ENCODE assay signal across 15 cellular contexts in genomic region chr19:49423985-49424303, GRCh38. TPM values are rescaled to one million over a fixed set of nuclear protein-coding genes. Genes with fewer than 3 reads are reported as not detected.
A peak's percentile ranks its signal among the peaks of the same experiment; 100 is the strongest.
DNase-seq lines count a peak whose midpoint lies in the region; ATAC-seq and TF ChIP-seq lines count a peak whose summit lies in the region.
"Had no signal": no experiment of that assay in that cellular context is flagged by ENCODE, and none has a peak within 500 bp of the region (broad histone marks: within the 10 kb centered on the region; RNA-seq: fewer than 3 reads in every experiment).

No MANE protein-coding gene starts in this region.

- peaks cover 69 to 77% of the 10 kb centered on the region in 2 experiments for H3K4me1 Mint-ChIP-seq in H9
- H3K4me1 Mint-ChIP-seq in activated T-helper 1 cell treated with anti-CD3 and anti-CD28 coated beads, Interleukin-12 subunit alpha, Interleukin-12 subunit beta, Interleukin-2, Interleukin-4 antibody, amounts not matched to agents 30 ng/mL and 10 ng/mL and 1 ng/mL, durations not matched to agents 14 hours and 24 hours and 36 hours (ENCODE audit: low read depth) = peaks cover 56% of the 10 kb centered on the region

- no peak overlapping the region for H3T11ph ChIP-seq in H9 (ENCODE audit: low read length)

- ATAC-seq in GM21786 (IDR thresholded peaks at IDR 0.05; ENCODE audit: unreplicated experiment) (no peak), GM19467 (IDR thresholded peaks at IDR 0.05; ENCODE audit: unreplicated experiment) (no peak)

- no peak overlapping the region for H4K8ac ChIP-seq in H9 (replicated peaks; ENCODE audit: insufficient read length, low read depth, low read length)
- no peak overlapping the region for H4K8ac ChIP-seq in mesendoderm (ENCODE audit: low read depth, low read length)

- H3K36me3 ChIP-seq in BLaER1 treated with 17β-estradiol and CSF1 and Interleukin-3, amounts not matched to agents 10 nM and 100 nM = no peaks in the 10 kb centered on the region
- H3K36me3 ChIP-seq in mesendoderm (ENCODE audit: control insufficient read depth, insufficient read depth, low read length) = no peaks in the 10 kb centered on the region
- no peaks in the 10 kb centered on the region for H3K36me3 ChIP-seq in vagina
- H3K36me3 ChIP-seq: esophagus muscularis mucosa, ovary, SJCRH30 had no signal

- no CpG with 5 or more reads among the region's 3 CpGs for WGBS in H9 (ENCODE audit: extremely low coverage, insufficient read length, low lambda C conversion rate)
- no CpG with 5 or more reads among the region's 3 CpGs for WGBS in mesendoderm (ENCODE audit: extremely low coverage, insufficient coverage, low lambda C conversion rate)

- no peak overlapping the region for H4K5ac ChIP-seq in H9 (ENCODE audit: insufficient read length, low read depth, low read length)
- no peak overlapping the region for H4K5ac ChIP-seq in mesendoderm (ENCODE audit: low read length)

- H2AFZ ChIP-seq in H9 (ENCODE audit: low read length) = no peak overlapping the region

- H3K23ac ChIP-seq in H9 (ENCODE audit: insufficient read length, low read depth, low read length) (no peak overlapping the region), mesendoderm (ENCODE audit: low read length) (peak overlapping the region; percentile 66)

- H3K27me3 Mint-ChIP-seq in H9 (ENCODE audit: low read depth) = peaks cover 80% of the 10 kb centered on the region
- peaks cover 85% of the 10 kb centered on the region for H3K27me3 Mint-ChIP-seq in activated T-helper 1 cell treated with anti-CD3 and anti-CD28 coated beads, Interleukin-12 subunit alpha, Interleukin-12 subunit beta, Interleukin-2, Interleukin-4 antibody, amounts not matched to agents 30 ng/mL and 10 ng/mL and 1 ng/mL, durations not matched to agents 14 hours and 24 hours and 36 hours (ENCODE audit: insufficient read depth)

- H3K9me3 ChIP-seq in BLaER1 treated with 17β-estradiol and CSF1 and Interleukin-3, amounts not matched to agents 10 nM and 100 nM (replicated peaks in 1 of 11) = peaks cover 0 to 9% (median 4%) of the 10 kb centered on the region in 11 experiments; a peak in 11 of 22 replicates
- H3K9me3 ChIP-seq in H9 (ENCODE audit: control insufficient read depth, low read depth, low read length) = no peaks in the 10 kb centered on the region
- no peaks in the 10 kb centered on the region for H3K9me3 ChIP-seq in vagina
- H3K9me3 ChIP-seq: esophagus muscularis mucosa, ovary, SJCRH30 had no signal

- H3K4ac ChIP-seq in H9 (ENCODE audit: low read depth, low read length) (no peak overlapping the region), mesendoderm (ENCODE audit: low read depth, low read length) (no peak overlapping the region)

- H3K27me3 ChIP-seq in BLaER1 treated with 17β-estradiol and CSF1 and Interleukin-3, amounts not matched to agents 10 nM and 100 nM = peaks cover 95 to 100% (median 100%) of the 10 kb centered on the region in 11 experiments
- H3K27me3 ChIP-seq in H9 (ENCODE audit: insufficient read depth, low read length) (peaks cover 32% of the 10 kb centered on the region; the same call in 1 of the 2 replicates), mesendoderm (ENCODE audit: insufficient read depth, low read length, poor library complexity) (peaks cover 43% of the 10 kb centered on the region), vagina (peaks cover 40% of the 10 kb centered on the region)

- no peaks in the 10 kb centered on the region for H3K79me1 ChIP-seq in H9 (ENCODE audit: insufficient read depth, low read depth, low read length, poor library complexity, severe bottlenecking)
- no peaks in the 10 kb centered on the region for H3K79me1 ChIP-seq in mesendoderm (ENCODE audit: low read length)

- no peaks in the 10 kb centered on the region; a peak in 2 of 7 replicates for H3K36me3 Mint-ChIP-seq in H9 (ENCODE audit: insufficient read depth in 1 of 3, low read depth in 3 of 3)
- H3K36me3 Mint-ChIP-seq in activated T-helper 1 cell treated with anti-CD3 and anti-CD28 coated beads, Interleukin-12 subunit alpha, Interleukin-12 subunit beta, Interleukin-2, Interleukin-4 antibody, amounts not matched to agents 30 ng/mL and 10 ng/mL and 1 ng/mL, durations not matched to agents 14 hours and 24 hours and 36 hours (ENCODE audit: low read depth) = peaks cover 3% of the 10 kb centered on the region

- no peak overlapping the region for H3K14ac ChIP-seq in H9 (ENCODE audit: insufficient read depth, low read length)

- H3K9ac ChIP-seq in BLaER1 treated with 17β-estradiol and CSF1 and Interleukin-3, amounts not matched to agents 10 nM and 100 nM = 0 out of 22 replicates have a peak overlapping the region, but pooled peaks of 1 of the 11 experiments have one; percentile 34
- H3K9ac ChIP-seq in H9 (ENCODE audit: extremely low read depth, insufficient read length, low read length) (no peak overlapping the region), mesendoderm (ENCODE audit: low read length) (no peak overlapping the region)

- H3K4me1 ChIP-seq in BLaER1 treated with 17β-estradiol and CSF1 and Interleukin-3, amounts not matched to agents 10 nM and 100 nM = peaks cover 43 to 77% (median 72%) of the 10 kb centered on the region in 10 experiments
- H3K4me1 ChIP-seq in H9 (ENCODE audit: insufficient read depth, low read length) (peaks cover 2% of the 10 kb centered on the region), mesendoderm (ENCODE audit: control insufficient read depth, low read depth, low read length) (no peaks in the 10 kb centered on the region), vagina (peaks cover 40% of the 10 kb centered on the region)
- H3K4me1 ChIP-seq: SJCRH30 had no signal

- peaks cover 0 to 22% (median 6%) of the 10 kb centered on the region in 11 experiments; a peak in 11 of 22 replicates for H4K20me1 ChIP-seq in BLaER1 treated with 17β-estradiol and CSF1 and Interleukin-3, amounts not matched to agents 10 nM and 100 nM
- no peaks in the 10 kb centered on the region for H4K20me1 ChIP-seq in H9 (ENCODE audit: control insufficient read depth, insufficient read depth, insufficient read length)

- no peak overlapping the region for H2BK20ac ChIP-seq in H9 (ENCODE audit: low read depth, low read length, poor library complexity, severe bottlenecking)

- H3K9me3 Mint-ChIP-seq in H9 = peaks cover 0 to 9% of the 10 kb centered on the region in 2 experiments; a peak in 2 of 5 replicates
- H3K9me3 Mint-ChIP-seq in activated T-helper 1 cell treated with anti-CD3 and anti-CD28 coated beads, Interleukin-12 subunit alpha, Interleukin-12 subunit beta, Interleukin-2, Interleukin-4 antibody, amounts not matched to agents 30 ng/mL and 10 ng/mL and 1 ng/mL, durations not matched to agents 14 hours and 24 hours and 36 hours = no peaks in the 10 kb centered on the region

- no peak overlapping the region for H4K91ac ChIP-seq in H9 (ENCODE audit: insufficient read length, low read depth, low read length)

- H3K27ac ChIP-seq in BLaER1 treated with 17β-estradiol and CSF1 and Interleukin-3, amounts not matched to agents 10 nM and 100 nM = no peak overlapping the region
- H3K27ac ChIP-seq in H9 (ENCODE audit: insufficient read length, low read depth, low read length) (no peak overlapping the region), mesendoderm (ENCODE audit: low read depth, low read length) (no peak overlapping the region), vagina (no peak overlapping the region)
- H3K27ac ChIP-seq: esophagus muscularis mucosa, ovary, SJCRH30, skin epidermis had no signal

- peaks cover 22% of the 10 kb centered on the region for H3K23me2 ChIP-seq in H9 (ENCODE audit: insufficient read length, low read depth, low read length, poor library complexity, severe bottlenecking)

- H3K4me3 Mint-ChIP-seq in H9 = peak overlapping the region in 1 of 2 experiments; percentile 10; a peak in 2 of 5 replicates
- H3K4me3 Mint-ChIP-seq in activated T-helper 1 cell treated with anti-CD3 and anti-CD28 coated beads, Interleukin-12 subunit alpha, Interleukin-12 subunit beta, Interleukin-2, Interleukin-4 antibody, amounts not matched to agents 30 ng/mL and 10 ng/mL and 1 ng/mL, durations not matched to agents 14 hours and 24 hours and 36 hours = peak overlapping the region; percentile 69

- no peak overlapping the region for H3K27ac Mint-ChIP-seq in H9
- H3K27ac Mint-ChIP-seq in activated T-helper 1 cell treated with anti-CD3 and anti-CD28 coated beads, Interleukin-12 subunit alpha, Interleukin-12 subunit beta, Interleukin-2, Interleukin-4 antibody, amounts not matched to agents 30 ng/mL and 10 ng/mL and 1 ng/mL, durations not matched to agents 14 hours and 24 hours and 36 hours = no peak overlapping the region

- H3K56ac ChIP-seq in H9 (ENCODE audit: insufficient read length, low read depth, low read length) (no peak overlapping the region), mesendoderm (ENCODE audit: low read length) (no peak overlapping the region)

- no peak overlapping the region for H2BK12ac ChIP-seq in H9 (ENCODE audit: insufficient read length, low read depth, low read length)

- H3K18ac ChIP-seq in H9 (ENCODE audit: insufficient read length, low read depth, low read length) (no peak overlapping the region), mesendoderm (ENCODE audit: low read length) (no peak overlapping the region)

- DNase-seq in H9 (no peak), mesendoderm (no peak), T1000 (lab: John Stamatoyannopoulos, UW) (no peak), vagina (ENCODE audit: extremely low spot score in 2 of 2) (no peak)
- DNase-seq in activated T-helper 1 cell treated with anti-CD3 and anti-CD28 coated beads, Interleukin-12 subunit alpha, Interleukin-12 subunit beta, Interleukin-2, Interleukin-4 antibody, amounts not matched to agents 30 ng/mL and 10 ng/mL and 1 ng/mL, durations not matched to agents 14 hours and 24 hours and 36 hours (ENCODE audit: low spot score) = no peak
- DNase-seq: islet precursor cell; NCI-H226; ovary; SJCRH30; stimulated activated naive CD4-positive, alpha-beta T cell treated with Interleukin-2 at 50 U/mL for 16 hours had no signal

- H2BK5ac ChIP-seq in H9 (ENCODE audit: insufficient read length, low read length) = no peak overlapping the region
- no peak overlapping the region for H2BK5ac ChIP-seq in mesendoderm (ENCODE audit: low read length)

- H2BK15ac ChIP-seq in H9 (ENCODE audit: low read depth, low read length) (no peak overlapping the region), mesendoderm (replicated peaks; ENCODE audit: low read depth) (no peak overlapping the region)

- TF ChIP-seq CTCF in H9 (conservative IDR thresholded peaks at IDR 0.05) = no peak
- TF ChIP-seq CTCF in vagina (IDR thresholded peaks at IDR 0.05) = no peak

- intact Hi-C loops in activated T-helper 1 cell treated with anti-CD3 and anti-CD28 coated beads, Interleukin-12 subunit alpha, Interleukin-12 subunit beta, Interleukin-2, Interleukin-4 antibody, amounts not matched to agents 30 ng/mL and 10 ng/mL and 1 ng/mL, durations not matched to agents 14 hours and 24 hours and 36 hours (cut with micrococcal nuclease) = no loop called here
- intact Hi-C loops in vagina (cut with DNase I) = no loop called here

- peak overlapping the region in 5 of 10 experiments; percentile 0 to 54 (median 31); a peak in 3 of 20 replicates for H3K4me3 ChIP-seq in BLaER1 treated with 17β-estradiol and CSF1 and Interleukin-3, amounts not matched to agents 10 nM and 100 nM
- H3K4me3 ChIP-seq in mesendoderm (ENCODE audit: low read length) (no peak overlapping the region), vagina (no peak overlapping the region)
- H3K4me3 ChIP-seq: esophagus muscularis mucosa, ovary, SJCRH30, skin epidermis had no signal

- H2AK5ac ChIP-seq in H9 (ENCODE audit: insufficient read length, low read length) (no peak overlapping the region), mesendoderm (ENCODE audit: low read length) (no peak overlapping the region)

- peak overlapping the region; percentile 51 to 86 (median 72) for H3K4me2 ChIP-seq in BLaER1 treated with 17β-estradiol and CSF1 and Interleukin-3, amounts not matched to agents 10 nM and 100 nM
- H3K4me2 ChIP-seq in H9 (ENCODE audit: insufficient read depth, insufficient read length, low read length) (peak overlapping the region; percentile 84), mesendoderm (ENCODE audit: low read length) (no peak overlapping the region)

- no peak overlapping the region for H2BK120ac ChIP-seq in H9 (ENCODE audit: low read depth, low read length, poor library complexity, severe bottlenecking)
- H2BK120ac ChIP-seq in mesendoderm (ENCODE audit: low read depth, low read length) = no peak overlapping the region

- H3K79me2 ChIP-seq in H9 (ENCODE audit: insufficient read depth, low read length) = no peaks in the 10 kb centered on the region
- no peaks in the 10 kb centered on the region for H3K79me2 ChIP-seq in mesendoderm (ENCODE audit: control insufficient read depth, insufficient read depth, low read length)

- no peak for TF ChIP-seq POLR2A in vagina (IDR thresholded peaks at IDR 0.05)

RNA-seq across cellular contexts. Expression of gene PTH2, which starts 0.7 kb away (rescaled TPM):
- total RNA-seq in H9 (2021) = 0.92 and 0.96 TPM in 2 replicates
- not detected in 2 replicates for total RNA-seq in activated T-helper 1 cell treated with anti-CD3 and anti-CD28 coated beads, Interleukin-12 subunit alpha, Interleukin-12 subunit beta, Interleukin-2, Interleukin-4 antibody, amounts not matched to agents 30 ng/mL and 10 ng/mL and 1 ng/mL, durations not matched to agents 14 hours and 24 hours and 36 hours
- polyA plus RNA-seq in mesendoderm (2013, experiment 1 of 2) = not detected
- polyA plus RNA-seq in mesendoderm (2013, experiment 2 of 2) = not detected
- total RNA-seq in vagina = not detected
- total RNA-seq: esophagus muscularis mucosa, ovary, SJCRH30 had no signal
- polyA plus RNA-seq: ovary had no signal

RNA-seq across cellular contexts. Expression of gene GFY, which starts 1.2 kb away (rescaled TPM):
- 1.1 and 1.3 TPM in 2 replicates for total RNA-seq in H9 (2021)
- total RNA-seq in activated T-helper 1 cell treated with anti-CD3 and anti-CD28 coated beads, Interleukin-12 subunit alpha, Interleukin-12 subunit beta, Interleukin-2, Interleukin-4 antibody, amounts not matched to agents 30 ng/mL and 10 ng/mL and 1 ng/mL, durations not matched to agents 14 hours and 24 hours and 36 hours = not detected in 2 replicates
- 0.29 TPM for polyA plus RNA-seq in mesendoderm (2013, experiment 1 of 2)
- polyA plus RNA-seq in mesendoderm (2013, experiment 2 of 2) = 0.39 TPM
- total RNA-seq in vagina = not detected
- total RNA-seq: esophagus muscularis mucosa, ovary, SJCRH30 had no signal
- polyA plus RNA-seq: ovary had no signal

RNA-seq across cellular contexts. Expression of gene SLC17A7, which starts 17.4 kb away (rescaled TPM):
- total RNA-seq in H9 (2021) (1.1 and 1.3 TPM in 2 replicates), vagina (0.74 TPM)
- 0.16 TPM in 1 of 2 replicates, not detected in the other for total RNA-seq in activated T-helper 1 cell treated with anti-CD3 and anti-CD28 coated beads, Interleukin-12 subunit alpha, Interleukin-12 subunit beta, Interleukin-2, Interleukin-4 antibody, amounts not matched to agents 30 ng/mL and 10 ng/mL and 1 ng/mL, durations not matched to agents 14 hours and 24 hours and 36 hours
- 0.48 TPM for polyA plus RNA-seq in mesendoderm (2013, experiment 1 of 2)
- polyA plus RNA-seq in mesendoderm (2013, experiment 2 of 2) = 0.43 TPM

RNA-seq across cellular contexts. Expression of gene PIH1D1, which starts 27.7 kb away (rescaled TPM):
- total RNA-seq in H9 (2021) (166 and 171 TPM in 2 replicates), vagina (96.3 TPM)
- total RNA-seq in activated T-helper 1 cell treated with anti-CD3 and anti-CD28 coated beads, Interleukin-12 subunit alpha, Interleukin-12 subunit beta, Interleukin-2, Interleukin-4 antibody, amounts not matched to agents 30 ng/mL and 10 ng/mL and 1 ng/mL, durations not matched to agents 14 hours and 24 hours and 36 hours = 124 and 126 TPM in 2 replicates
- 102 TPM for polyA plus RNA-seq in mesendoderm (2013, experiment 1 of 2)
- 102 TPM for polyA plus RNA-seq in mesendoderm (2013, experiment 2 of 2)

RNA-seq across cellular contexts. Expression of gene ALDH16A1, which starts 29.1 kb away (rescaled TPM):
- 51.7 and 54.4 TPM in 2 replicates for total RNA-seq in H9 (2021)
- 23.1 and 24.5 TPM in 2 replicates for total RNA-seq in activated T-helper 1 cell treated with anti-CD3 and anti-CD28 coated beads, Interleukin-12 subunit alpha, Interleukin-12 subunit beta, Interleukin-2, Interleukin-4 antibody, amounts not matched to agents 30 ng/mL and 10 ng/mL and 1 ng/mL, durations not matched to agents 14 hours and 24 hours and 36 hours
- 17.6 TPM for polyA plus RNA-seq in mesendoderm (2013, experiment 1 of 2)
- polyA plus RNA-seq in mesendoderm (2013, experiment 2 of 2) = 16.0 TPM
- total RNA-seq in vagina = 29.5 TPM
